28 cellular contexts compared by ENCODE assay signal in the genomic region with DNA sequence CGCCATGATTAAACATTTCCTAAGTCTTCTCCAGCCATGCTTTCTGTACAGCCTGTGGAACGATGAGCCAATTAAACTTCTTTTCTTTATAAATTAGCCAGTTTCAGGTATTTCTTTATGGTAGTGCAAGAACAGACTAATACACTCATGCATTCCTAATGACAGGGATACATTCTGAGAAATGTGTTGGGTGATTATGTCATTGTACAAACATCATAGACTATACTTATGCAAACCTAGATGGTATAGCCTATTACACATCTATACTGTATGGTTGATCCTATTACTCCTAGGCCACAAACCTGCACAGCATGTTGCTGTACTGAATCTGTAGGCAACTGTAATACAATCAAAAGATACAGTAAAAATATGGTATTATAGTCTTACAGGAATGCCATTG.
"Had no signal": no experiment of that assay in that cellular context is flagged by ENCODE, and none has a peak within 500 bp of the region (broad histone marks: within the 10 kb centered on the region; RNA-seq: fewer than 3 reads in every experiment).

No MANE protein-coding gene starts in this region.

- H3K4me1 ChIP-seq: left lung, lower lobe of right lung, pancreas, prostate gland, suprapubic skin, tibial artery, upper lobe of right lung had no signal

- H3K27ac ChIP-seq: left lung, lower lobe of right lung, pancreas, prostate gland, skin epidermis, suprapubic skin, thoracic aorta, tibial artery, upper lobe of right lung had no signal

- H3K36me3 Mint-ChIP-seq: immature natural killer cell; naive thymus-derived CD8-positive, alpha-beta T cell had no signal

- ATAC-seq: left colon; left lung; lower lobe of right lung; naive thymus-derived CD8-positive, alpha-beta T cell; pancreas; right cardiac atrium; sciatic nerve; upper lobe of right lung had no signal

- H3K4me3 Mint-ChIP-seq: immature natural killer cell; naive thymus-derived CD8-positive, alpha-beta T cell; nephron; neural crest cell; stimulated activated naive CD8-positive, alpha-beta T cell treated with anti-CD3 and anti-CD28 coated beads, Interleukin-15, Interleukin-2, amounts not matched to agents 100 ng/mL and 50 ng/mL, for 24 hours had no signal

- H3K4me1 Mint-ChIP-seq: immature natural killer cell; naive thymus-derived CD8-positive, alpha-beta T cell; nephron; neural crest cell had no signal

- H3K9me3 Mint-ChIP-seq: nephron had no signal

- H3K4me3 ChIP-seq: left lung, lower lobe of right lung, pancreas, prostate gland, skin epidermis, suprapubic skin, thoracic aorta, tibial artery, upper lobe of right lung had no signal

- DNase-seq: immature natural killer cell; kidney; left colon; left lung; lower lobe of right lung; mammary epithelial cell; mesenchymal stem cell; naive thymus-derived CD8-positive, alpha-beta T cell; nucleus accumbens; pancreas; posterior cingulate gyrus; retina; right cardiac atrium; stimulated activated CD4-positive, alpha-beta T cell treated with anti-CD3 and anti-CD28 coated beads, Interleukin-12 subunit alpha, Interleukin-12 subunit beta, amount 100 ng/mL, for 4 hours; stimulated activated CD4-positive, alpha-beta T cell treated with anti-CD3 and anti-CD28 coated beads, Interleukin-15, amount 100 ng/mL, for 24 hours; stimulated activated CD4-positive, alpha-beta T cell treated with anti-CD3 and anti-CD28 coated beads, Interleukin-2, amount 100 ng/mL, for 24 hours; stimulated activated CD4-positive, alpha-beta T cell treated with anti-CD3 and anti-CD28 coated beads, Interleukin-4, amount 100 ng/mL, for 1 hour; stimulated activated naive CD4-positive, alpha-beta T cell; tibial artery; upper lobe of right lung had no signal

- H3K27ac Mint-ChIP-seq: immature natural killer cell; naive thymus-derived CD8-positive, alpha-beta T cell; nephron; stimulated activated naive CD8-positive, alpha-beta T cell treated with anti-CD3 and anti-CD28 coated beads, Interleukin-15, Interleukin-2, amounts not matched to agents 100 ng/mL and 50 ng/mL, for 24 hours had no signal

- H3K27me3 Mint-ChIP-seq: naive thymus-derived CD8-positive, alpha-beta T cell; stimulated activated naive CD8-positive, alpha-beta T cell treated with anti-CD3 and anti-CD28 coated beads, Interleukin-15, Interleukin-2, amounts not matched to agents 100 ng/mL and 50 ng/mL, for 24 hours had no signal

- H3K9me3 ChIP-seq: left lung, lower lobe of right lung, pancreas, prostate gland, suprapubic skin, thoracic aorta, tibial artery, upper lobe of right lung had no signal

- H3K36me3 ChIP-seq: left lung, lower lobe of right lung, pancreas, prostate gland, suprapubic skin, thoracic aorta, tibial artery, upper lobe of right lung had no signal

- H3K27me3 ChIP-seq: left lung, pancreas, suprapubic skin, tibial artery, upper lobe of right lung had no signal
